10 cellular contexts compared by ENCODE assay signal in genomic region chr3:58176827-58177489, GRCh38. TPM values are rescaled to one million over a fixed set of nuclear protein-coding genes. Genes with fewer than 3 reads are reported as not detected.
DNase-seq lines count a peak whose midpoint lies in the region; ATAC-seq and TF ChIP-seq lines count a peak whose summit lies in the region.
"Had no signal": no experiment of that assay in that cellular context is flagged by ENCODE, and none has a peak within 500 bp of the region (broad histone marks: within the 10 kb centered on the region; RNA-seq: fewer than 3 reads in every experiment).

No MANE protein-coding gene starts in this region.

- CTCF ChIA-PET in activated naive CD4-positive, alpha-beta T cell treated with anti-CD3 and anti-CD28 coated beads, Interleukin-2, amount 10 ng/mL, durations not matched to agents 7 days and 5 days (lab: Charles Lee), result interaction anchor here (0.6 to 6.6 kb wide), 27 partner anchors 9 to 780 kb away, joined by 3 to 50 read pairs (median 5); partner anchors contain the start of genes ABHD6, FLNB, HTD2 and RPP14
- CTCF ChIA-PET in activated CD8-positive, alpha-beta T cell treated with anti-CD3 and anti-CD28 coated beads for 36 hours (lab: Charles Lee), result interaction anchor here (0.6 to 16.9 kb wide), 49 partner anchors 9 to 359 kb away, joined by 3 to 264 read pairs (median 4); partner anchors contain the start of genes FLNB, HTD2 and RPP14

- peaks cover 22% of the 10 kb centered on the region for H3K4me1 Mint-ChIP-seq in activated naive CD4-positive, alpha-beta T cell treated with anti-CD3 and anti-CD28 coated beads, Interleukin-2, amount 10 ng/mL, durations not matched to agents 7 days and 5 days
- peaks cover 18% of the 10 kb centered on the region for H3K4me1 Mint-ChIP-seq in activated CD8-positive, alpha-beta T cell treated with anti-CD3 and anti-CD28 coated beads for 36 hours (ENCODE audit: low read depth)
- H3K4me1 Mint-ChIP-seq in immature natural killer cell, result peaks cover 9% of the 10 kb centered on the region in 2 donors

- no peaks in the 10 kb centered on the region for H3K27me3 ChIP-seq in stomach

- peak overlapping the region; percentile 76 to 88 (median 78) for H3K27ac ChIP-seq in stomach

- TF ChIP-seq POLR2A in stomach (IDR thresholded peaks at IDR 0.05), result no peak

- H3K9me3 Mint-ChIP-seq in activated naive CD4-positive, alpha-beta T cell treated with anti-CD3 and anti-CD28 coated beads, Interleukin-2, amount 10 ng/mL, durations not matched to agents 7 days and 5 days, result no peaks in the 10 kb centered on the region
- H3K9me3 Mint-ChIP-seq in activated CD8-positive, alpha-beta T cell treated with anti-CD3 and anti-CD28 coated beads for 36 hours, result no peaks in the 10 kb centered on the region
- H3K9me3 Mint-ChIP-seq in immature natural killer cell, result no peaks in the 10 kb centered on the region

- peak overlapping the region; percentile 10 for H3K4me3 Mint-ChIP-seq in activated naive CD4-positive, alpha-beta T cell treated with anti-CD3 and anti-CD28 coated beads, Interleukin-2, amount 10 ng/mL, durations not matched to agents 7 days and 5 days
- H3K4me3 Mint-ChIP-seq in activated CD8-positive, alpha-beta T cell treated with anti-CD3 and anti-CD28 coated beads for 36 hours, result no peak overlapping the region
- peak overlapping the region in 3 of 5 donors; percentile 17 to 71 (median 59) for H3K4me3 Mint-ChIP-seq in immature natural killer cell

- WGBS in stomach, 5 donors, result 81 to 90% (median 88%) methylated on average over 10 of the region's 10 CpGs

- H3K27me3 Mint-ChIP-seq in activated naive CD4-positive, alpha-beta T cell treated with anti-CD3 and anti-CD28 coated beads, Interleukin-2, amount 10 ng/mL, durations not matched to agents 7 days and 5 days, result peaks cover 49% of the 10 kb centered on the region
- peaks cover 8% of the 10 kb centered on the region for H3K27me3 Mint-ChIP-seq in activated CD8-positive, alpha-beta T cell treated with anti-CD3 and anti-CD28 coated beads for 36 hours
- H3K27me3 Mint-ChIP-seq in immature natural killer cell (ENCODE audit: low read depth in 3 of 3), result peaks cover 0 to 2% (median 0%) of the 10 kb centered on the region in 3 donors

- H3K36me3 Mint-ChIP-seq in activated naive CD4-positive, alpha-beta T cell treated with anti-CD3 and anti-CD28 coated beads, Interleukin-2, amount 10 ng/mL, durations not matched to agents 7 days and 5 days, result no peaks in the 10 kb centered on the region
- no peaks in the 10 kb centered on the region for H3K36me3 Mint-ChIP-seq in activated CD8-positive, alpha-beta T cell treated with anti-CD3 and anti-CD28 coated beads for 36 hours (ENCODE audit: low read depth)
- H3K36me3 Mint-ChIP-seq in immature natural killer cell, result peaks cover 0 to under 1% (median 0%) of the 10 kb centered on the region in 3 donors

- peaks cover 52 to 75% (median 61%) of the 10 kb centered on the region in 4 donors for H3K4me1 ChIP-seq in stomach

- no peak for TF ChIP-seq EP300 in stomach (IDR thresholded peaks at IDR 0.05)

- DNase-seq in activated naive CD4-positive, alpha-beta T cell treated with anti-CD3 and anti-CD28 coated beads, Interleukin-2, amount 10 ng/mL, durations not matched to agents 7 days and 5 days, result no peak
- no peak for DNase-seq in activated naive CD4-positive, alpha-beta T cell treated with anti-CD3 and anti-CD28 coated beads, Interleukin-2, amount 50 U/mL, for 16 hours
- DNase-seq in activated CD8-positive, alpha-beta T cell treated with anti-CD3 and anti-CD28 coated beads for 36 hours, result peak; percentile 26
- DNase-seq in immature natural killer cell (no peak), stomach (no peak), NCI-H524 (lab: John Stamatoyannopoulos, UW) (no peak)
- no peak for DNase-seq in stimulated activated CD4-positive, alpha-beta T cell treated with anti-CD3 and anti-CD28 coated beads, Interleukin-2, amount 100 ng/mL, for 48 hours

- intact Hi-C loops in activated CD8-positive, alpha-beta T cell treated with anti-CD3 and anti-CD28 coated beads for 36 hours (cut with micrococcal nuclease), result loop anchor here (5.0 kb wide), 1 partner anchor 40 kb away; no protein-coding TSS in a partner anchor
- intact Hi-C loops in stomach (cut with DNase I; ENCODE audit: low total_unique reads), result loop anchor here (10.0 kb wide), 1 partner anchor 172 kb away; the partner anchor contains the start of gene FLNB

- TF ChIP-seq CTCF in activated CD8-positive, alpha-beta T cell treated with anti-CD3 and anti-CD28 coated beads for 36 hours (IDR thresholded peaks at IDR 0.05), result no peak
- TF ChIP-seq CTCF in stomach (IDR thresholded peaks at IDR 0.05), result no peak

- H3K9me3 ChIP-seq in stomach, result no peaks in the 10 kb centered on the region
- H3K9me3 ChIP-seq: thoracic aorta had no signal

- H3K27ac Mint-ChIP-seq in activated naive CD4-positive, alpha-beta T cell treated with anti-CD3 and anti-CD28 coated beads, Interleukin-2, amount 10 ng/mL, durations not matched to agents 7 days and 5 days, result no peak overlapping the region
- no peak overlapping the region for H3K27ac Mint-ChIP-seq in activated CD8-positive, alpha-beta T cell treated with anti-CD3 and anti-CD28 coated beads for 36 hours
- H3K27ac Mint-ChIP-seq in immature natural killer cell, result no peak overlapping the region

- H3K36me3 ChIP-seq in stomach, result peaks cover 0 to 6% (median 2%) of the 10 kb centered on the region in 4 donors
- H3K36me3 ChIP-seq: thoracic aorta had no signal

- ATAC-seq in activated CD8-positive, alpha-beta T cell treated with anti-CD3 and anti-CD28 coated beads for 36 hours, result no peak
- no peak for ATAC-seq in GM18870 (IDR thresholded peaks at IDR 0.05; ENCODE audit: unreplicated experiment)

- peak overlapping the region in 1 of 4 donors; percentile 51 for H3K4me3 ChIP-seq in stomach

- POLR2A ChIA-PET in activated CD8-positive, alpha-beta T cell treated with anti-CD3 and anti-CD28 coated beads for 36 hours (lab: Charles Lee), result interaction anchor here (0.8 kb wide), 1 partner anchor 10 kb away, joined by 3 read pairs; no protein-coding TSS in a partner anchor

RNA-seq across cellular contexts. Expression of gene DNASE1L3, which starts 33.8 kb away (rescaled TPM):
- not detected for total RNA-seq in activated CD8-positive, alpha-beta T cell treated with anti-CD3 and anti-CD28 coated beads for 36 hours
- polyA plus RNA-seq in immature natural killer cell, result 1 to 10 TPM in 1 of 3 donors, under 1 TPM in 1, not detected in 1; 0.40 to 1.7 TPM
- total RNA-seq in stomach, result 10 to 100 TPM in 1 of 5 donors, 1 to 10 TPM in 1, under 1 TPM in 1, not detected in 2; 0.43 to 10.4 (median 5.1) TPM
- polyA plus RNA-seq in stomach, result 1 to 10 TPM in 2 of 3 donors, under 1 TPM in 1; 0.44 to 4.4 (median 1.8) TPM
- polyA plus RNA-seq: AG04450 had no signal
